Comparison of ENCODE assay signal across 12 cellular contexts in the genomic region with DNA sequence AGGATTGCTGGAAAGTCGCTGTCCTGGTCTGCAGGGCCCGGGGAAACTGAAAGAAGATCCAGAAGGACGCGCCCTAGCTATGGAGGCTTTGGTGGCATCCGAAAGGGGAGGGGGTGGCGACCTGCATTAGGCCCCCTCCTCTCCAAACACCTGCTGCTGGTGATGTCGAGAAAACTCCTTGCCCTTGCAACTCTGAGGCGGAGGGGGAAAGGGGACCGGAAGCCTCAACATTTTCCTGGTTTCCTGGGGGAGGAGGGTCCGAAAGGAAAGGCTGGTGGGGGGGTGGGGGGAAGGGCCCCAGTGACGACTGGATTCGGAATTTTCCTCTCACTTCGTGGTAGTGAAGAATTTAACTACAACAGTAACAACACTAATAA.
A peak's percentile ranks its signal among the peaks of the same experiment; 100 is the strongest.
DNase-seq lines count a peak whose midpoint lies in the region; ATAC-seq and TF ChIP-seq lines count a peak whose summit lies in the region.
"Had no signal": no experiment of that assay in that cellular context is flagged by ENCODE, and none has a peak within 500 bp of the region (broad histone marks: within the 10 kb centered on the region; RNA-seq: fewer than 3 reads in every experiment).

No MANE protein-coding gene starts in this region.

- no peaks in the 10 kb centered on the region for H3K36me3 Mint-ChIP-seq in activated naive CD4-positive, alpha-beta T cell treated with anti-CD3 and anti-CD28 coated beads, Interleukin-2, amount 50 U/mL, for 24 hours
- no peaks in the 10 kb centered on the region for H3K36me3 Mint-ChIP-seq in activated naive CD4-positive, alpha-beta T cell treated with anti-CD3 and anti-CD28 coated beads, Interleukin-2, amount 50 U/mL, for 72 hours

- H3K4me1 ChIP-seq in adipocyte (ENCODE audit: control insufficient read depth, insufficient read depth, low read length) (peaks cover 9% of the 10 kb centered on the region), lower lobe of right lung (peaks cover 10% of the 10 kb centered on the region), thoracic aorta (ENCODE audit: control insufficient read depth in 1 of 2, low read depth in 2 of 2) (peaks cover 0 to 10% of the 10 kb centered on the region in 2 donors)

- peaks cover 6% of the 10 kb centered on the region for H3K27me3 Mint-ChIP-seq in activated naive CD4-positive, alpha-beta T cell treated with anti-CD3 and anti-CD28 coated beads, Interleukin-2, amount 50 U/mL, for 24 hours

- H3K27me3 ChIP-seq in adipocyte (replicated peaks; ENCODE audit: control insufficient read depth, insufficient read depth, low read length) (peaks cover 36% of the 10 kb centered on the region), lower lobe of right lung (ENCODE audit: low read depth) (peaks cover 34% of the 10 kb centered on the region), thoracic aorta (replicated peaks; ENCODE audit: insufficient read depth) (no peaks in the 10 kb centered on the region)

- TF ChIP-seq CTCF in lower lobe of right lung (IDR thresholded peaks at IDR 0.05) (no peak), thoracic aorta (IDR thresholded peaks at IDR 0.05) (no peak)

- H3K9me3 ChIP-seq in adipocyte (ENCODE audit: control insufficient read depth, low read length) (no peaks in the 10 kb centered on the region), lower lobe of right lung (no peaks in the 10 kb centered on the region), thoracic aorta (no peaks in the 10 kb centered on the region)
- H3K9me3 ChIP-seq: left lung had no signal

- H3K36me3 ChIP-seq in adipocyte (ENCODE audit: control insufficient read depth, insufficient read depth, low read length, severe bottlenecking) (no peaks in the 10 kb centered on the region), lower lobe of right lung (no peaks in the 10 kb centered on the region), thoracic aorta (no peaks in the 10 kb centered on the region)
- H3K36me3 ChIP-seq: left lung had no signal

- intact Hi-C loops in lower lobe of right lung (cut with DNase I), result no loop called here

- peaks cover 18% of the 10 kb centered on the region for H3K4me1 Mint-ChIP-seq in activated naive CD4-positive, alpha-beta T cell treated with anti-CD3 and anti-CD28 coated beads, Interleukin-2, amount 50 U/mL, for 24 hours

- no peak overlapping the region for H3K9ac ChIP-seq in adipocyte (ENCODE audit: low read length)

- H3K27ac ChIP-seq in lower lobe of right lung (no peak overlapping the region), thoracic aorta (no peak overlapping the region)
- H3K27ac ChIP-seq: left lung had no signal

- ATAC-seq in activated naive CD4-positive, alpha-beta T cell treated with anti-CD3 and anti-CD28 coated beads, Interleukin-2, amount 50 U/mL, for 72 hours, result no peak
- ATAC-seq in lower lobe of right lung (no peak), thoracic aorta (ENCODE audit: insufficient number of reproducible peaks, low FRiP score, low read depth) (no peak), HG03342 (IDR thresholded peaks at IDR 0.05; ENCODE audit: unreplicated experiment) (no peak)
- ATAC-seq: left lung had no signal

- no peak overlapping the region for H3K27ac Mint-ChIP-seq in activated naive CD4-positive, alpha-beta T cell treated with anti-CD3 and anti-CD28 coated beads, Interleukin-2, amount 50 U/mL, for 24 hours
- peak overlapping the region in 1 of 2 donors; percentile 72 for H3K27ac Mint-ChIP-seq in activated naive CD4-positive, alpha-beta T cell treated with anti-CD3 and anti-CD28 coated beads, Interleukin-2, amount 50 U/mL, for 72 hours

- H3K4me3 ChIP-seq in adipocyte (ENCODE audit: low read length) (peak overlapping the region; percentile 74), lower lobe of right lung (peak overlapping the region; percentile 37), thoracic aorta (peak overlapping the region; percentile 56)

- H3K4me3 Mint-ChIP-seq in activated naive CD4-positive, alpha-beta T cell treated with anti-CD3 and anti-CD28 coated beads, Interleukin-2, amount 50 U/mL, for 24 hours, result peak overlapping the region; percentile 91

- no peak for DNase-seq in activated naive CD4-positive, alpha-beta T cell treated with anti-CD3 and anti-CD28 coated beads, Interleukin-2, amount 50 U/mL, for 72 hours (ENCODE audit: low spot score in 2 of 2)
- DNase-seq in adipocyte (ENCODE audit: low read depth) (no peak), lower lobe of right lung (no peak), thoracic aorta (ENCODE audit: low spot score) (no peak)
- DNase-seq in activated effector memory CD4-positive, alpha-beta T cell treated with Interleukin-2 at 50 U/mL for 16 hours, result no peak
- no peak for DNase-seq in stimulated activated CD4-positive, alpha-beta T cell treated with anti-CD3 and anti-CD28 coated beads, Interleukin-4, amount 100 ng/mL, for 1 hour
- DNase-seq: AML-193; effector CD4-positive, alpha-beta T cell; NCI-H1694 had no signal

- no peaks in the 10 kb centered on the region for H3K9me3 Mint-ChIP-seq in activated naive CD4-positive, alpha-beta T cell treated with anti-CD3 and anti-CD28 coated beads, Interleukin-2, amount 50 U/mL, for 24 hours
- no peaks in the 10 kb centered on the region for H3K9me3 Mint-ChIP-seq in activated naive CD4-positive, alpha-beta T cell treated with anti-CD3 and anti-CD28 coated beads, Interleukin-2, amount 50 U/mL, for 72 hours
